ENCODE assay signal across 8 cellular contexts in genomic region chr7:100126239-100126930, GRCh38. TPM values are rescaled to one million over a fixed set of nuclear protein-coding genes. Genes with fewer than 3 reads are reported as not detected.
DNase-seq lines count a peak whose midpoint lies in the region; ATAC-seq and TF ChIP-seq lines count a peak whose summit lies in the region.

No MANE protein-coding gene starts in this region.

- H3K9me3 ChIP-seq in BLaER1 treated with 17β-estradiol and CSF1 and Interleukin-3, amounts not matched to agents 10 nM and 100 nM (replicated peaks in 1 of 11), result no peaks in the 10 kb centered on the region
- H3K9me3 ChIP-seq in Peyer's patch (no peaks in the 10 kb centered on the region), fibroblast of lung (ENCODE audit: control insufficient read depth, insufficient read depth, low read depth, low read length) (no peaks in the 10 kb centered on the region), parathyroid adenoma (ENCODE audit: control insufficient read depth, low read length) (no peaks in the 10 kb centered on the region)

- H3K27me3 ChIP-seq in BLaER1 treated with 17β-estradiol and CSF1 and Interleukin-3, amounts not matched to agents 10 nM and 100 nM, result peaks cover 4 to 26% (median 20%) of the 10 kb centered on the region in 11 experiments; a peak in 12 of 22 replicates
- H3K27me3 ChIP-seq in Peyer's patch (no peaks in the 10 kb centered on the region), fibroblast of lung (ENCODE audit: control insufficient read depth, insufficient read depth, low read length) (no peaks in the 10 kb centered on the region), parathyroid adenoma (ENCODE audit: control insufficient read depth, insufficient read depth, low read length) (no peaks in the 10 kb centered on the region)

- peak overlapping the region; percentile 66 to 91 (median 80) for H3K4me3 ChIP-seq in BLaER1 treated with 17β-estradiol and CSF1 and Interleukin-3, amounts not matched to agents 10 nM and 100 nM
- peak overlapping the region; percentile 65 to 97 (median 92) for H3K4me3 ChIP-seq in Peyer's patch
- H3K4me3 ChIP-seq in fibroblast of lung (replicated peaks in 1 of 4; ENCODE audit: control extremely low read depth in 1 of 4, insufficient read depth in 1 of 4, low read depth in 3 of 4, low read length in 4 of 4), result peak overlapping the region; percentile 71 to 95 (median 89)
- H3K4me3 ChIP-seq in parathyroid adenoma (ENCODE audit: low read depth, low read length), result peak overlapping the region; percentile 85

- H3K79me2 ChIP-seq in fibroblast of lung (ENCODE audit: control insufficient read depth, insufficient read depth, low read length) (peaks cover 3% of the 10 kb centered on the region), parathyroid adenoma (peaks cover 2% of the 10 kb centered on the region)

- peak overlapping the region; percentile 77 to 94 (median 87) for H3K27ac ChIP-seq in BLaER1 treated with 17β-estradiol and CSF1 and Interleukin-3, amounts not matched to agents 10 nM and 100 nM
- H3K27ac ChIP-seq in Peyer's patch (peak overlapping the region; percentile 97 to 99 (median 98)), fibroblast of lung (ENCODE audit: insufficient read depth, low read length) (peak overlapping the region; percentile 95), parathyroid adenoma (peak overlapping the region; percentile 98)

- peaks cover 0 to 18% (median 6%) of the 10 kb centered on the region in 11 experiments; a peak in 10 of 22 replicates for H3K36me3 ChIP-seq in BLaER1 treated with 17β-estradiol and CSF1 and Interleukin-3, amounts not matched to agents 10 nM and 100 nM
- H3K36me3 ChIP-seq in Peyer's patch (no peaks in the 10 kb centered on the region), fibroblast of lung (ENCODE audit: control insufficient read depth, insufficient read depth, low read length) (peaks cover 3% of the 10 kb centered on the region), parathyroid adenoma (ENCODE audit: control insufficient read depth, insufficient read depth, low read length) (no peaks in the 10 kb centered on the region)

- TF ChIP-seq POLR2A in Peyer's patch (IDR thresholded peaks at IDR 0.05), result no peak
- TF ChIP-seq POLR2A in GM18505 (IDR thresholded peaks at IDR 0.05; ENCODE audit: borderline replicate concordance, extremely low read depth, insufficient read depth, insufficient read length), result no peak

- POLR2A ChIA-PET in HEK293T (lab: Yijun Ruan, JAX), result interaction anchor here (0.6 to 6.0 kb wide), 13 partner anchors 12 to 301 kb away, joined by 3 to 80 read pairs (median 3); partner anchors contain the start of genes AP4M1, GJC3, MCM7 and TRIM4

- TF ChIP-seq CTCF in Peyer's patch (IDR thresholded peaks at IDR 0.05) (peak in 2 of 6 experiments; percentile 9 to 18), fibroblast of lung (conservative IDR thresholded peaks at IDR 0.05 in 1 of 2, IDR thresholded peaks at IDR 0.05 in 1 of 2; ENCODE audit: low read depth in 1 of 2, low read length in 2 of 2) (no peak), parathyroid adenoma (IDR thresholded peaks at IDR 0.05) (no peak)

- CTCF ChIA-PET in HEK293T (lab: Yijun Ruan, JAX), result interaction anchor here (1.7 kb wide), 1 partner anchor 147 kb away, joined by 3 read pairs; no protein-coding TSS in a partner anchor

- ATAC-seq in GM21528 (IDR thresholded peaks at IDR 0.05; ENCODE audit: low FRiP score, unreplicated experiment) (peak; percentile 4), GM18505 (IDR thresholded peaks at IDR 0.05; ENCODE audit: unreplicated experiment) (no peak), GM21737 (IDR thresholded peaks at IDR 0.05; ENCODE audit: unreplicated experiment) (no peak)

- H3K4me1 ChIP-seq in BLaER1 treated with 17β-estradiol and CSF1 and Interleukin-3, amounts not matched to agents 10 nM and 100 nM, result peaks cover 40 to 57% (median 50%) of the 10 kb centered on the region in 10 experiments
- peaks cover 0 to 45% (median 11%) of the 10 kb centered on the region in 4 donors for H3K4me1 ChIP-seq in Peyer's patch
- peaks cover 3% of the 10 kb centered on the region for H3K4me1 ChIP-seq in fibroblast of lung (ENCODE audit: control insufficient read depth, extremely low read depth, insufficient read depth, low read length)
- H3K4me1 ChIP-seq in parathyroid adenoma, result no peaks in the 10 kb centered on the region

- peak overlapping the region; percentile 89 to 100 (median 99) for H3K4me2 ChIP-seq in BLaER1 treated with 17β-estradiol and CSF1 and Interleukin-3, amounts not matched to agents 10 nM and 100 nM
- H3K4me2 ChIP-seq in fibroblast of lung (ENCODE audit: extremely low read depth, insufficient read depth, low read length) (peak overlapping the region; percentile 90), parathyroid adenoma (ENCODE audit: low read length) (peak overlapping the region; percentile 96)

- H2AFZ ChIP-seq in fibroblast of lung (ENCODE audit: low read length) (peak overlapping the region; percentile 96), parathyroid adenoma (peak overlapping the region; percentile 90)

- peak overlapping the region; percentile 83 to 91 (median 86) for H3K9ac ChIP-seq in BLaER1 treated with 17β-estradiol and CSF1 and Interleukin-3, amounts not matched to agents 10 nM and 100 nM
- H3K9ac ChIP-seq in fibroblast of lung (ENCODE audit: insufficient read depth, low read length) (peak overlapping the region; percentile 92), parathyroid adenoma (peak overlapping the region; percentile 81)

- no peaks in the 10 kb centered on the region for H4K20me1 ChIP-seq in BLaER1 treated with 17β-estradiol and CSF1 and Interleukin-3, amounts not matched to agents 10 nM and 100 nM
- H4K20me1 ChIP-seq in fibroblast of lung (ENCODE audit: control insufficient read depth, extremely low read depth, insufficient read depth, low read length), result no peaks in the 10 kb centered on the region

- DNase-seq in Peyer's patch (peak in 1 of 3 donors; percentile 67), fibroblast of lung (ENCODE audit: low read depth in 2 of 2) (no peak), HEK293T (ENCODE audit: extremely low spot score) (no peak)

TF ChIP-seq in HEK293T, 16 proteins besides CTCF, POLR2A, EP300 and RAD21:
- TF ChIP-seq SP1 (IDR thresholded peaks at IDR 0.05) (no peak), PKNOX1 (IDR thresholded peaks at IDR 0.05) (no peak), FOXA1 (IDR thresholded peaks at IDR 0.05) (no peak), CTBP1 (IDR thresholded peaks at IDR 0.05; ENCODE audit: borderline replicate concordance) (no peak), ARNT (IDR thresholded peaks at IDR 0.05) (no peak), ZNF384 (IDR thresholded peaks at IDR 0.05) (no peak; the same call in 1 of the 2 replicates), ELF4 (IDR thresholded peaks at IDR 0.05) (no peak), HDGF (IDR thresholded peaks at IDR 0.05; ENCODE audit: borderline replicate concordance) (no peak), L3MBTL2 (conservative IDR thresholded peaks at IDR 0.05) (no peak), FOXK2 (IDR thresholded peaks at IDR 0.05) (no peak), FOXM1 (IDR thresholded peaks at IDR 0.05; ENCODE audit: borderline replicate concordance) (no peak), SUZ12 (IDR thresholded peaks at IDR 0.05) (no peak), LEF1 (IDR thresholded peaks at IDR 0.05; ENCODE audit: borderline replicate concordance) (no peak), BHLHE40 (IDR thresholded peaks at IDR 0.05; ENCODE audit: borderline replicate concordance) (no peak), NFRKB (IDR thresholded peaks at IDR 0.05) (no peak)
TF ChIP-seq in HEK293T: peak in this region for 0.

RNA-seq across cellular contexts. Expression of gene MBLAC1, which starts 0.4 kb away (rescaled TPM):
- 10 to 100 TPM in 1 of 4 donors, 1 to 10 TPM in 3; 3.2 to 10.5 (median 3.9) TPM for total RNA-seq in Peyer's patch
- 1.8 and 2.5 TPM in 2 replicates for total RNA-seq in fibroblast of lung
- polyA plus RNA-seq in fibroblast of lung, result 0.75 and 1.1 TPM in 2 replicates
- 1.9 and 2.2 TPM in 2 replicates for polyA plus RNA-seq in fibroblast of lung (2012)
- not detected in 2 replicates for polyA minus RNA-seq in fibroblast of lung (ENCODE audit: low replicate concordance)

RNA-seq across cellular contexts. Expression of gene CNPY4, which starts 7.0 kb away (rescaled TPM):
- total RNA-seq in Peyer's patch, result 10 to 100 TPM in 1 of 4 donors, 1 to 10 TPM in 3; 4.6 to 23.9 (median 6.3) TPM
- 21.6 and 38.3 TPM in 2 replicates for total RNA-seq in fibroblast of lung
- polyA plus RNA-seq in fibroblast of lung, result 29.1 and 40.7 TPM in 2 replicates
- 26.7 and 37.4 TPM in 2 replicates for polyA plus RNA-seq in fibroblast of lung (2012)
- polyA minus RNA-seq in fibroblast of lung (ENCODE audit: low replicate concordance), result 3.8 and 9.9 TPM in 2 replicates

RNA-seq across cellular contexts. Expression of gene TAF6, which starts 7.2 kb away (rescaled TPM):
- total RNA-seq in Peyer's patch (10 to 100 TPM; 32.8 to 76.7 (median 49.7) TPM), fibroblast of lung (33.1 and 41.5 TPM in 2 replicates)
- polyA plus RNA-seq in fibroblast of lung, result 16.2 and 23.6 TPM in 2 replicates
- polyA plus RNA-seq in fibroblast of lung (2012), result 51.1 and 72.1 TPM in 2 replicates
- polyA minus RNA-seq in fibroblast of lung (ENCODE audit: low replicate concordance), result 83.9 and 107 TPM in 2 replicates

RNA-seq across cellular contexts. Expression of gene LAMTOR4, which starts 22.3 kb away (rescaled TPM):
- total RNA-seq in Peyer's patch (100 to 1,000 TPM; 194 to 312 (median 237) TPM), fibroblast of lung (95.0 and 110 TPM in 2 replicates)
- polyA plus RNA-seq in fibroblast of lung, result 116 and 165 TPM in 2 replicates
- 160 and 232 TPM in 2 replicates for polyA plus RNA-seq in fibroblast of lung (2012)
- 35.4 and 93.5 TPM in 2 replicates for polyA minus RNA-seq in fibroblast of lung (ENCODE audit: low replicate concordance)

RNA-seq across cellular contexts. Expression of gene AP4M1, which starts 24.9 kb away (rescaled TPM):
- total RNA-seq in Peyer's patch, result 100 to 1,000 TPM in 1 of 4 donors, 10 to 100 TPM in 3; 28.7 to 119 (median 33.6) TPM
- 17.2 and 30.3 TPM in 2 replicates for total RNA-seq in fibroblast of lung
- 19.6 and 22.1 TPM in 2 replicates for polyA plus RNA-seq in fibroblast of lung
- 16.6 and 23.8 TPM in 2 replicates for polyA plus RNA-seq in fibroblast of lung (2012)
- 33.3 and 35.8 TPM in 2 replicates for polyA minus RNA-seq in fibroblast of lung (ENCODE audit: low replicate concordance)
